Comparison of ENCODE assay signal across 20 cellular contexts in the genomic region with DNA sequence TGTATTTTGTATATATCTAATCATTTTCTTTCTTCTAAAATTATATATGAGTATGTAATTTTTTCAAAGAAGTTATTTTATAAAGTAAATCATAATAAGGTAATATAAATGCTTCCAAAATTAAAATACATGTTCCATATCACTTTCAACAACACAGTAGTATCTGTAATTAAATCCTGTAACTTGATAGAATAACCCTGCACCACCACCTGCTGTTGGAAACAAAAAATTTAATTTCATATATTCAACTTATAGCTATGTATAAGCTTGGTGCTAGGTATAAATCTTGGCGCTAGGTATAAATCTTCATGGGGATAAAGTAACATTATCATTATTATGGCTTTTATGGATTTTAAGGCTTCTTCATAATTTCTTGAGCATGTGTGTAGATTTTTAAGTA.
DNase-seq lines count a peak whose midpoint lies in the region; ATAC-seq and TF ChIP-seq lines count a peak whose summit lies in the region.
"Had no signal": no experiment of that assay in that cellular context is flagged by ENCODE, and none has a peak within 500 bp of the region (broad histone marks: within the 10 kb centered on the region; RNA-seq: fewer than 3 reads in every experiment).

No MANE protein-coding gene starts in this region.

- BruUV-seq in IMR-90 (replicated peaks; lab: Mats Ljungman, UMichigan), result no TSS peak

- H3K4me3 ChIP-seq in AG04450 (ENCODE audit: low read depth, low read length) (no peak overlapping the region), IMR-90 (ENCODE audit: insufficient read depth, low read depth, low read length) (no peak overlapping the region), sigmoid colon (no peak overlapping the region)
- no peak overlapping the region for H3K4me3 ChIP-seq in naive thymus-derived CD4-positive, alpha-beta T cell (ENCODE audit: low read length)
- H3K4me3 ChIP-seq: Peyer's patch had no signal

- no CpG with 5 or more reads among the region's 1 CpG for WGBS in IMR-90 (ENCODE audit: extremely low coverage in 2 of 2, insufficient read length in 1 of 2), 2 experiments
- 93 to 98% methylated on average over 1 of the region's 1 CpG for WGBS in sigmoid colon, 2 donors

- peaks cover 5% of the 10 kb centered on the region for H3K4me1 ChIP-seq in IMR-90 (ENCODE audit: control insufficient read depth, insufficient read depth, low read length)
- H3K4me1 ChIP-seq in foreskin keratinocyte, result no peaks in the 10 kb centered on the region
- H3K4me1 ChIP-seq in naive thymus-derived CD4-positive, alpha-beta T cell (ENCODE audit: control insufficient read depth in 2 of 2, insufficient read depth in 2 of 2, low read length in 2 of 2), result no peaks in the 10 kb centered on the region
- peaks cover 0 to 6% (median 0%) of the 10 kb centered on the region in 4 donors for H3K4me1 ChIP-seq in sigmoid colon
- H3K4me1 ChIP-seq: Peyer's patch had no signal

- H3K27ac Mint-ChIP-seq in naive thymus-derived CD4-positive, alpha-beta T cell, result no peak overlapping the region
- H3K27ac Mint-ChIP-seq: B cell; endodermal cell; T-helper 1 cell treated with Interleukin-12 subunit alpha and Interleukin-12 subunit beta and Interleukin-4 antibody, amounts not matched to agents 30 μg/mL and 1 μg/mL, for 36 hours had no signal

- H2AK9ac ChIP-seq in IMR-90 (replicated peaks; ENCODE audit: low read depth, low read length, poor library complexity), result no peak overlapping the region

- H3K27ac ChIP-seq in AG04450 (ENCODE audit: low read depth, low read length), result no peak overlapping the region
- H3K27ac ChIP-seq in IMR-90 (ENCODE audit: insufficient read depth, low read length), result no peak overlapping the region
- H3K27ac ChIP-seq in foreskin keratinocyte, result no peak overlapping the region
- no peak overlapping the region for H3K27ac ChIP-seq in naive thymus-derived CD4-positive, alpha-beta T cell (ENCODE audit: low read depth, low read length)
- H3K27ac ChIP-seq in sigmoid colon, result no peak overlapping the region
- H3K27ac ChIP-seq: neutrophil, Peyer's patch had no signal

- H3K27me3 Mint-ChIP-seq in naive thymus-derived CD4-positive, alpha-beta T cell, result peaks cover 0 to 37% (median 17%) of the 10 kb centered on the region in 5 donors

- intact Hi-C loops in IMR-90 (cut with micrococcal nuclease) (no loop called here), sigmoid colon (cut with DNase I) (no loop called here)
- intact Hi-C loops in naive thymus-derived CD4-positive, alpha-beta T cell (cut with micrococcal nuclease), result no loop called here

- TF ChIP-seq POLR2A in IMR-90 (IDR thresholded peaks at IDR 0.05; ENCODE audit: low read depth, low read length) (no peak), sigmoid colon (IDR thresholded peaks at IDR 0.05) (no peak)

- no peak for TF ChIP-seq EP300 in sigmoid colon (IDR thresholded peaks at IDR 0.05)

- H4K8ac ChIP-seq in IMR-90 (ENCODE audit: low read depth in 2 of 2, low read length in 2 of 2), result no peak overlapping the region

- H3K4me2 ChIP-seq in IMR-90 (ENCODE audit: low read depth, low read length), result no peak overlapping the region

- no peaks in the 10 kb centered on the region for H3K27me3 ChIP-seq in AG04450 (ENCODE audit: control insufficient read depth, insufficient read depth, low read length)
- no peaks in the 10 kb centered on the region for H3K27me3 ChIP-seq in IMR-90 (ENCODE audit: control insufficient read depth, insufficient read depth, low read length)
- no peaks in the 10 kb centered on the region for H3K27me3 ChIP-seq in foreskin keratinocyte
- no peaks in the 10 kb centered on the region for H3K27me3 ChIP-seq in naive thymus-derived CD4-positive, alpha-beta T cell (ENCODE audit: control insufficient read depth in 2 of 2, insufficient read depth in 2 of 2, low read length in 2 of 2)
- no peaks in the 10 kb centered on the region for H3K27me3 ChIP-seq in sigmoid colon
- H3K27me3 ChIP-seq: neutrophil, Peyer's patch had no signal

- ATAC-seq in IMR-90 (ENCODE audit: low read depth) (no peak), foreskin keratinocyte (no peak), HG03354 (IDR thresholded peaks at IDR 0.05; ENCODE audit: poor library complexity, severe bottlenecking, unreplicated experiment) (no peak)
- ATAC-seq in naive thymus-derived CD4-positive, alpha-beta T cell, result no peak
- ATAC-seq: activated CD4-positive, CD25-positive, alpha-beta regulatory T cell treated with anti-CD3 and anti-CD28 coated beads, Interleukin-2, amount 50 U/mL, for 24 hours had no signal

- no peaks in the 10 kb centered on the region for H3K9me3 Mint-ChIP-seq in naive thymus-derived CD4-positive, alpha-beta T cell
- H3K9me3 Mint-ChIP-seq: endodermal cell; T-helper 1 cell treated with Interleukin-12 subunit alpha and Interleukin-12 subunit beta and Interleukin-4 antibody, amounts not matched to agents 30 μg/mL and 1 μg/mL, for 36 hours had no signal

- H3K9ac ChIP-seq in IMR-90 (ENCODE audit: low read depth, low read length), result no peak overlapping the region

- H3K9me1 ChIP-seq in IMR-90 (ENCODE audit: insufficient read depth, low read length), result no peaks in the 10 kb centered on the region

- TF ChIP-seq CTCF in AG04450 (IDR thresholded peaks at IDR 0.05; ENCODE audit: low read depth, low read length) (peak; percentile 35), IMR-90 (conservative IDR thresholded peaks at IDR 0.05; ENCODE audit: low read depth, low read length) (peak; percentile 35), foreskin keratinocyte (conservative IDR thresholded peaks at IDR 0.05) (peak; percentile 41), sigmoid colon (IDR thresholded peaks at IDR 0.05) (no peak)

- no peak overlapping the region for H2BK15ac ChIP-seq in IMR-90 (ENCODE audit: low read depth, low read length)

- H4K5ac ChIP-seq in IMR-90 (ENCODE audit: low read depth, low read length), result no peak overlapping the region

- peaks cover 0 to 2% (median 0%) of the 10 kb centered on the region in 7 donors for H3K4me1 Mint-ChIP-seq in naive thymus-derived CD4-positive, alpha-beta T cell
- H3K4me1 Mint-ChIP-seq: B cell, endodermal cell had no signal

- no peak overlapping the region for H3K23ac ChIP-seq in IMR-90 (ENCODE audit: low read depth, low read length)

- H3K36me3 Mint-ChIP-seq in naive thymus-derived CD4-positive, alpha-beta T cell, result no peaks in the 10 kb centered on the region

- dilution Hi-C loops in IMR-90 (cut with HindIII; ENCODE audit: low sequenced_read_pairs, unreplicated experiment), result loop anchor here (25.0 kb wide), 1 partner anchor 345 kb away; no protein-coding TSS in a partner anchor

- peak; percentile 43 for TF ChIP-seq RAD21 in IMR-90 (IDR thresholded peaks at IDR 0.05; ENCODE audit: low read length)

- no peak overlapping the region for H2BK20ac ChIP-seq in IMR-90 (ENCODE audit: low read depth, low read length)

- in situ Hi-C loops in IMR-90 (cut with MboI; ENCODE audit: low sequenced_read_pairs), result no loop called here
- in situ Hi-C loops in SK-MEL-5 (cut with HindIII; ENCODE audit: low pct_unique_long_range_greater_than_20kb, low sequenced_read_pairs), result no loop called here

- no peak for DNase-seq in AG04450 (ENCODE audit: low read depth, low spot score)
- DNase-seq in IMR-90, result peak; percentile 34
- peak; percentile 40 for DNase-seq in SK-MEL-5 (ENCODE audit: low read depth, low spot score)
- no peak for DNase-seq in foreskin keratinocyte
- DNase-seq in naive thymus-derived CD4-positive, alpha-beta T cell, result no peak
- DNase-seq in stimulated activated naive CD4-positive, alpha-beta T cell treated with Interleukin-2 at 50 U/mL for 16 hours (lab: John Stamatoyannopoulos, UW), result no peak
- DNase-seq in sigmoid colon, result no peak
- DNase-seq: activated CD8-positive, alpha-beta memory T cell treated with anti-CD3 and anti-CD28 coated beads, Interleukin-2, amount 50 U/mL, for 48 hours; activated naive CD4-positive, alpha-beta T cell treated with anti-CD3 and anti-CD28 coated beads, Interleukin-2, amount 50 U/mL, for 16 hours; DMS79; endodermal cell; NCI-H1092; Peyer's patch; stimulated activated CD4-positive, alpha-beta T cell treated with anti-CD3 and anti-CD28 coated beads, Interleukin-4, amount 100 ng/mL, for 4 hours; trophoblast cell had no signal

- no peak overlapping the region for H2AFZ ChIP-seq in IMR-90 (replicated peaks; ENCODE audit: low read length, poor library complexity)

- no peak overlapping the region for H3K18ac ChIP-seq in IMR-90 (ENCODE audit: low read depth, low read length)

- H3K36me3 ChIP-seq in IMR-90 (ENCODE audit: control insufficient read depth, insufficient read depth, low read length), result no peaks in the 10 kb centered on the region
- no peaks in the 10 kb centered on the region for H3K36me3 ChIP-seq in naive thymus-derived CD4-positive, alpha-beta T cell (ENCODE audit: control insufficient read depth in 2 of 3, insufficient read depth in 3 of 3, low read length in 3 of 3)
- no peaks in the 10 kb centered on the region for H3K36me3 ChIP-seq in sigmoid colon
- H3K36me3 ChIP-seq: neutrophil, Peyer's patch had no signal

- no peak overlapping the region for H2AK5ac ChIP-seq in IMR-90 (ENCODE audit: low read depth, low read length)

- H3K9me3 ChIP-seq in AG04450 (ENCODE audit: control insufficient read depth, insufficient read depth, low read length) (no peaks in the 10 kb centered on the region), IMR-90 (ENCODE audit: control insufficient read depth, insufficient read depth, low read length) (no peaks in the 10 kb centered on the region), sigmoid colon (no peaks in the 10 kb centered on the region)
- no peaks in the 10 kb centered on the region for H3K9me3 ChIP-seq in naive thymus-derived CD4-positive, alpha-beta T cell (ENCODE audit: control insufficient read depth in 2 of 3, low read length in 3 of 3)
- H3K9me3 ChIP-seq: neutrophil, Peyer's patch had no signal

- POLR2A ChIA-PET in AG04450 (lab: Yijun Ruan, JAX) (interaction anchor here (0.6 kb wide), 1 partner anchor 163 kb away, joined by 5 read pairs; no protein-coding TSS in a partner anchor), IMR-90 (lab: Charles Lee; ENCODE audit: unreplicated experiment) (no interaction called here)
- POLR2A ChIA-PET in naive thymus-derived CD4-positive, alpha-beta T cell (lab: Charles Lee), result no interaction called here

- no peak overlapping the region for H3K14ac ChIP-seq in IMR-90 (replicated peaks; ENCODE audit: low read depth, low read length)

- no peak overlapping the region for H2BK120ac ChIP-seq in IMR-90 (ENCODE audit: low read depth, low read length)

- H2BK5ac ChIP-seq in IMR-90 (ENCODE audit: low read depth, low read length, poor library complexity, severe bottlenecking), result no peak overlapping the region

- no peaks in the 10 kb centered on the region; a peak in 1 of 4 replicates for H3K79me1 ChIP-seq in IMR-90 (ENCODE audit: low read depth in 1 of 2, low read length in 2 of 2)

- no peak overlapping the region for H3K4me3 Mint-ChIP-seq in naive thymus-derived CD4-positive, alpha-beta T cell
- H3K4me3 Mint-ChIP-seq: B cell; endodermal cell; T-helper 1 cell treated with Interleukin-12 subunit alpha and Interleukin-12 subunit beta and Interleukin-4 antibody, amounts not matched to agents 30 μg/mL and 1 μg/mL, for 36 hours had no signal

- H4K20me1 ChIP-seq in IMR-90 (ENCODE audit: insufficient read depth, low read length), result no peaks in the 10 kb centered on the region

- CTCF ChIA-PET in AG04450 (lab: Charles Lee), result interaction anchor here (1.0 to 4.3 kb wide), 4 partner anchors 23 to 354 kb away, joined by 3 to 36 read pairs (median 8); no protein-coding TSS in a partner anchor
- CTCF ChIA-PET in IMR-90 (lab: Yijun Ruan, JAX), result interaction anchor here (1.0 kb wide), 1 partner anchor 23 kb away, joined by 3 read pairs; no protein-coding TSS in a partner anchor
- CTCF ChIA-PET in naive thymus-derived CD4-positive, alpha-beta T cell (lab: Charles Lee), result no interaction called here

- H3K4ac ChIP-seq in IMR-90 (ENCODE audit: low read depth, low read length), result no peak overlapping the region

- no peak overlapping the region for H4K91ac ChIP-seq in IMR-90 (ENCODE audit: insufficient read depth, low read depth, low read length)

- no peak overlapping the region; the same call in 1 of the 2 replicates for H3K56ac ChIP-seq in IMR-90 (ENCODE audit: extremely low read depth, insufficient read depth, low read length)

Comparison
In these comparisons a context has a peak if more than half of its experiments do, and no peak if none do; other contexts are left out.
1. DNase-seq: peak in IMR-90 (single experiment) and SK-MEL-5 (single experiment); none in AG04450 (single experiment), foreskin keratinocyte (0 of 2), naive thymus-derived CD4-positive, alpha-beta T cell (0 of 9), stimulated activated naive CD4-positive, alpha-beta T cell treated with Interleukin-2 at 50 U/mL for 16 hours (single experiment) and sigmoid colon (single experiment).
2. CTCF ChIP-seq: peak in AG04450 (single experiment), IMR-90 (single experiment) and foreskin keratinocyte (single experiment); none in sigmoid colon (0 of 4).